ENCODE assay signal across 1 cellular context in the genomic region with DNA sequence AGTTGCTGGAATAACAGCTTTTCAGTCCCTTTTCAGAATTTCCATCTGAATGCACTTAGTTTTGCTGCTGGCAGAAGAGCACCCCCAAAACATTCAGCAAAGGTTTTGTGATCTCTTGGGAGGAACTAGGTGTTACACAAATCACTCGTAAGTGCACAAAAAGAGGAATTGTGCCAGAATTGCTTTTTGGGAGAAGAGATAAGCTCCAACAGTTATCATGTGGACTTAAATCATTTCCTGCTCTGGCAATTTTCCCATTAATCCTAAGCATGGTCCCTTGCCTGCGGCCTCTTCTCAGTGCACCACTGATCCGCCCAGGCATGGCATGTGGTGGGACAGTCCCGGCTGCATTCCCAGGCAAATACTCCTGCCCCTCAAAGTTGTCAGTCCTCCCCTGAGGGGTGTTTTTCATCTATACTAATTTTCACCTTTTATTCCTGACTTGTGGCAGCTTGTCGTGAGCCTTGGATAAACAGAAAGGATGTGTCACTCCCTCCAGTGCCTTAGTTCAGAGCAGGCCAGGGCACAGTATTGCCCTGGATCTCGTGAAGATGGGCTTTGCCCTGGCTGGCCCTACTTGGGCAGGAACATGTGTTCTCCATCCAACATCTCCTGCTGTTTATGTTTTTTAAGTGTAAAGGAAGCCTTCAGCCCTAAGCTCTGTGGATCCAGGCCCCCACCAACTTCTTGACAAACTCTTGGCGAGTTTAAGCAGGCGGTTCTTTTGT.
TF ChIP-seq lines count a peak whose summit lies in the region.

No MANE protein-coding gene starts in this region.

TF ChIP-seq in HepG2, 621 proteins besides CTCF, POLR2A, EP300 and RAD21:
- TF ChIP-seq, protein P1, sequence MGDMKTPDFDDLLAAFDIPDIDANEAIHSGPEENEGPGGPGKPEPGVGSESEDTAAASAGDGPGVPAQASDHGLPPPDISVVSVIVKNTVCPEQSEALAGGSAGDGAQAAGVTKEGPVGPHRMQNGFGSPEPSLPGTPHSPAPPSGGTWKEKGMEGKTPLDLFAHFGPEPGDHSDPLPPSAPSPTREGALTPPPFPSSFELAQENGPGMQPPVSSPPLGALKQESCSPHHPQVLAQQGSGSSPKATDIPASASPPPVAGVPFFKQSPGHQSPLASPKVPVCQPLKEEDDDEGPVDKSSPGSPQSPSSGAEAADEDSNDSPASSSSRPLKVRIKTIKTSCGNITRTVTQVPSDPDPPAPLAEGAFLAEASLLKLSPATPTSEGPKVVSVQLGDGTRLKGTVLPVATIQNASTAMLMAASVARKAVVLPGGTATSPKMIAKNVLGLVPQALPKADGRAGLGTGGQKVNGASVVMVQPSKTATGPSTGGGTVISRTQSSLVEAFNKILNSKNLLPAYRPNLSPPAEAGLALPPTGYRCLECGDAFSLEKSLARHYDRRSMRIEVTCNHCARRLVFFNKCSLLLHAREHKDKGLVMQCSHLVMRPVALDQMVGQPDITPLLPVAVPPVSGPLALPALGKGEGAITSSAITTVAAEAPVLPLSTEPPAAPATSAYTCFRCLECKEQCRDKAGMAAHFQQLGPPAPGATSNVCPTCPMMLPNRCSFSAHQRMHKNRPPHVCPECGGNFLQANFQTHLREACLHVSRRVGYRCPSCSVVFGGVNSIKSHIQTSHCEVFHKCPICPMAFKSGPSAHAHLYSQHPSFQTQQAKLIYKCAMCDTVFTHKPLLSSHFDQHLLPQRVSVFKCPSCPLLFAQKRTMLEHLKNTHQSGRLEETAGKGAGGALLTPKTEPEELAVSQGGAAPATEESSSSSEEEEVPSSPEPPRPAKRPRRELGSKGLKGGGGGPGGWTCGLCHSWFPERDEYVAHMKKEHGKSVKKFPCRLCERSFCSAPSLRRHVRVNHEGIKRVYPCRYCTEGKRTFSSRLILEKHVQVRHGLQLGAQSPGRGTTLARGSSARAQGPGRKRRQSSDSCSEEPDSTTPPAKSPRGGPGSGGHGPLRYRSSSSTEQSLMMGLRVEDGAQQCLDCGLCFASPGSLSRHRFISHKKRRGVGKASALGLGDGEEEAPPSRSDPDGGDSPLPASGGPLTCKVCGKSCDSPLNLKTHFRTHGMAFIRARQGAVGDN (CRISPR knock-in tag; IDR thresholded peaks at IDR 0.05), result 0 out of 2 replicates have a peak, but pooled peaks have one; percentile 12
- no peak for TF ChIP-seq JDP2 (CRISPR knock-in tag; IDR thresholded peaks at IDR 0.05; ENCODE audit: borderline replicate concordance)
